25 cellular contexts compared by ENCODE assay signal in the genomic region with DNA sequence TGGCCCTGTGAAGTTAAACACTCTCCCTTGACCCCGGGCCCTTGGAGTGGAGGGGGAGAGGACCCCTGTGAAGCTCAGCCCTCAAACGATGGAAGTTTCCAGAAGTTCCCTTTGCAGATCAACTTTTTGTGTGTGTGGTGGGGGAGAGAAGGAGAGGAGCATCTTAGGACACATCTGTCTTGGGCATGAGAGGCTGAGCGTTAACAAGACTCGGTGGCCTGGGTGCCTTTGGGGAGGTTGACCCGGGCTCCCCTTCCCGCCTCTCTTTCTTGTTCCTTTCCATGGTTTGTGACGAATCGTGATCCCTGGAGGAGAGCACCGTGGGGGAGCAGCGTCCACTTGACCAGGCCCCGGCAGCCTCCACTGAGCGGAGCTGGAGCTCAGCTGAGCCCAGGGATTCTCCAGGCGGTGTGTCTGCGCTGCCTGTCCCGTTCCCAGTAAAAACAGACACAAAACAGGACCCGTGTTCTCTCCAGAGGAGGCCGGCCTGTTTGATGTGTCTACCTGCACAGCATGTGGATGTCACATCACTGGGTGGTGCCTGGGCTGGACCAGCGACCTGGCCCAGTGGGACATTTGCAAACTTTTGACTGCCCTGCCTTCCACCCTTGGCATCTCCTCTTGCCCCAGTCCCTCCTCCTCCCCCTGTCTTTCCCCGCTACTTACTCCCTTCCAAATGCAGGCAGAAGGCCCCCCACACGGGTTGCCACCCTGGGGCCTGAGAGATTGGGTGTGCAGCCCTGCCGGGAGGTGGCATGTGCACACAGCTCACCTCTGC. TPM values are rescaled to one million over a fixed set of nuclear protein-coding genes. Genes with fewer than 3 reads are reported as not detected.
A peak's percentile ranks its signal among the peaks of the same experiment; 100 is the strongest.
DNase-seq lines count a peak whose midpoint lies in the region; ATAC-seq and TF ChIP-seq lines count a peak whose summit lies in the region.
"Had no signal": no experiment of that assay in that cellular context is flagged by ENCODE, and none has a peak within 500 bp of the region (broad histone marks: within the 10 kb centered on the region; RNA-seq: fewer than 3 reads in every experiment).

No MANE protein-coding gene starts in this region.

- peaks cover 15% of the 10 kb centered on the region for H3K4me1 Mint-ChIP-seq in CD14-positive monocyte

- H3K27ac ChIP-seq in HEK293 (ENCODE audit: extremely low read depth, low read depth, low read length), result no peak overlapping the region
- no peak overlapping the region for H3K27ac ChIP-seq in osteoblast (ENCODE audit: low read depth, low read length)
- H3K27ac ChIP-seq: BLaER1, RWPE1 had no signal

- H3K4me1 ChIP-seq in HEK293 (ENCODE audit: control insufficient read depth, insufficient read depth, low read length) (peaks cover 2% of the 10 kb centered on the region; the same call in 1 of the 2 replicates), osteoblast (ENCODE audit: insufficient read depth, low read length) (no peaks in the 10 kb centered on the region)

- H3K4me3 ChIP-seq in HEK293 (ENCODE audit: low read depth, low read length) (no peak overlapping the region), osteoblast (ENCODE audit: insufficient read depth, low read length) (no peak overlapping the region)
- H3K4me3 ChIP-seq: BLaER1 had no signal

- H3K27me3 ChIP-seq in osteoblast (ENCODE audit: insufficient read depth, low read length), result peaks cover 51% of the 10 kb centered on the region

- H4K20me1 ChIP-seq in osteoblast (ENCODE audit: insufficient read depth, low read length), result no peaks in the 10 kb centered on the region

- peak; percentile 7 for DNase-seq in CD14-positive monocyte (ENCODE audit: low spot score)
- DNase-seq in ecto neural progenitor cell (ENCODE audit: low spot score), result peak; percentile 46
- peak; percentile 73 for DNase-seq in osteoblast (ENCODE audit: insufficient read length, low spot score, missing footprints)
- no peak for DNase-seq in NCI-H1694 treated with DMSO at 0.1 percent for 48 hours (lab: John Stamatoyannopoulos, UW)
- no peak for DNase-seq in T1000 (lab: John Stamatoyannopoulos, UW)
- DNase-seq in pons (ENCODE audit: low spot score), result no peak
- DNase-seq: CD4-positive, alpha-beta T cell; COR-L47; DMS53; KBM-7; NCI-H1105 treated with DMSO at 0.1 percent for 48 hours; NCI-H146; NCI-H2029; NCI-H446 treated with DMSO at 0.1 percent for 48 hours; NCI-H526; SHP77 treated with DMSO at 0.1 percent for 48 hours had no signal

- H3K36me3 Mint-ChIP-seq in CD14-positive monocyte, result peaks cover 2 to 6% of the 10 kb centered on the region in 2 donors

- ATAC-seq in HG02571 (IDR thresholded peaks at IDR 0.05; ENCODE audit: unreplicated experiment), result no peak
- ATAC-seq: HCT116 had no signal

- POLR2A ChIA-PET in HEK293 (lab: Yijun Ruan, JAX), result no interaction called here

- H3K79me2 ChIP-seq in osteoblast (ENCODE audit: insufficient read depth, low read length), result no peaks in the 10 kb centered on the region

- TF ChIP-seq CTCF in CD14-positive monocyte (IDR thresholded peaks at IDR 0.05) (no peak), HEK293 (tag by site-specific recombination; IDR thresholded peaks at IDR 0.05) (no peak), osteoblast (IDR thresholded peaks at IDR 0.05; ENCODE audit: extremely low read depth, low read depth, low read length) (no peak)

- H3K9me3 ChIP-seq in HEK293 (ENCODE audit: control insufficient read depth, insufficient read depth, low read depth, low read length), result no peaks in the 10 kb centered on the region
- H3K9me3 ChIP-seq in osteoblast (ENCODE audit: low read depth, low read length), result no peaks in the 10 kb centered on the region

- CTCF ChIA-PET in HEK293 (lab: Yijun Ruan, JAX), result interaction anchor here (0.9 to 2.8 kb wide), 3 partner anchors 659 to 954 kb away, joined by 3 to 16 read pairs (median 10); no protein-coding TSS in a partner anchor

- H3K36me3 ChIP-seq in HEK293 (ENCODE audit: control insufficient read depth in 2 of 2, insufficient read depth in 1 of 2, low read length in 2 of 2) (no peaks in the 10 kb centered on the region), osteoblast (ENCODE audit: insufficient read depth, low read length) (no peaks in the 10 kb centered on the region)
- H3K36me3 ChIP-seq: BLaER1 had no signal

- intact Hi-C loops in CD14-positive monocyte (cut with micrococcal nuclease), result no loop called here

- no peak overlapping the region for H2AFZ ChIP-seq in osteoblast (ENCODE audit: low read length)

- peaks cover 66 to 83% (median 80%) of the 10 kb centered on the region in 3 donors for H3K27me3 Mint-ChIP-seq in CD14-positive monocyte (ENCODE audit: low read depth in 3 of 3)

- H3K27ac Mint-ChIP-seq in CD14-positive monocyte, result no peak overlapping the region
- H3K27ac Mint-ChIP-seq: CD4-positive, alpha-beta T cell had no signal

- no peak overlapping the region for H3K4me2 ChIP-seq in osteoblast (ENCODE audit: insufficient read depth, low read length)
- H3K4me2 ChIP-seq: BLaER1 had no signal

- peaks cover 2 to 25% (median 7%) of the 10 kb centered on the region in 7 donors for H3K9me3 Mint-ChIP-seq in CD14-positive monocyte
- H3K9me3 Mint-ChIP-seq: CD4-positive, alpha-beta T cell had no signal

- peak overlapping the region in 1 of 2 donors; percentile 84 for H3K4me3 Mint-ChIP-seq in CD14-positive monocyte
- H3K4me3 Mint-ChIP-seq: CD4-positive, alpha-beta T cell had no signal

TF ChIP-seq in HEK293, 187 proteins besides CTCF, POLR2A, EP300 and RAD21:
- no peak for TF ChIP-seq ZNF843 (tag by site-specific recombination; IDR thresholded peaks at IDR 0.05)
- TF ChIP-seq ZIC2 (tag by site-specific recombination; IDR thresholded peaks at IDR 0.05), result peak; percentile 34
- no peak for TF ChIP-seq ZNF16 (tag by site-specific recombination; IDR thresholded peaks at IDR 0.05; ENCODE audit: low read depth)
- no peak for TF ChIP-seq ZNF654 (tag by site-specific recombination; IDR thresholded peaks at IDR 0.05; ENCODE audit: low read depth)

RNA-seq across cellular contexts. Expression of a gene that starts 1.7 kb away (rescaled TPM):
- polyA plus RNA-seq in CD14-positive monocyte, result not detected
- not detected in 2 replicates for total RNA-seq in osteoblast
- total RNA-seq: CD4-positive, alpha-beta T cell; G401; LHCN-M2; MCF 10A had no signal
- polyA plus RNA-seq: AG04450 had no signal

Comparison
In these comparisons a context has a peak if more than half of its experiments do, and no peak if none do; other contexts are left out.
1. DNase-seq: peak in CD14-positive monocyte (single experiment), ecto neural progenitor cell (single experiment) and osteoblast (single experiment); none in NCI-H1694 treated with DMSO at 0.1 percent for 48 hours (single experiment), T1000 (single experiment) and pons (single experiment).